In genomic region chr5:62211405-62211804, GRCh38 we compare ENCODE assay signal across 28 cellular contexts.
"Had no signal": no experiment of that assay in that cellular context is flagged by ENCODE, and none has a peak within 500 bp of the region (broad histone marks: within the 10 kb centered on the region; RNA-seq: fewer than 3 reads in every experiment).

No MANE protein-coding gene starts in this region.

- H3K9me3 Mint-ChIP-seq: naive B cell; natural killer cell treated with Interleukin-12 subunit alpha and Interleukin-12 subunit beta and Interleukin-15 and Interleukin-18, amount 100 ng/mL, for 72 hours; neural crest cell; stimulated activated effector memory CD8-positive, alpha-beta T cell treated with anti-CD3 and anti-CD28 coated beads, Interleukin-12 subunit alpha, Interleukin-12 subunit beta, amount 100 ng/mL, for 72 hours; stimulated activated naive CD8-positive, alpha-beta T cell treated with anti-CD3 and anti-CD28 coated beads, Interleukin-15, Interleukin-2, amounts not matched to agents 100 ng/mL and 50 ng/mL, for 24 hours had no signal

- DNase-seq: islet precursor cell; left ventricle myocardium inferior; mesendoderm; naive B cell; nucleus accumbens; pancreas; posterior cingulate gyrus; retina; right cardiac atrium; sigmoid colon; small intestine; spleen; stimulated activated CD4-positive, alpha-beta T cell treated with anti-CD3 and anti-CD28 coated beads, Interleukin-4, amount 100 ng/mL, for 24 hours; stimulated activated naive CD4-positive, alpha-beta T cell; tibial artery; trophoblast cell; upper lobe of right lung had no signal

- H3K4me1 Mint-ChIP-seq: mesothelial cell of epicardium, naive B cell, neural crest cell had no signal

- H3K36me3 Mint-ChIP-seq: mesothelial cell of epicardium; naive B cell; natural killer cell treated with Interleukin-12 subunit alpha and Interleukin-12 subunit beta and Interleukin-15 and Interleukin-18, amount 100 ng/mL, for 72 hours; stimulated activated effector memory CD8-positive, alpha-beta T cell treated with anti-CD3 and anti-CD28 coated beads, Interleukin-12 subunit alpha, Interleukin-12 subunit beta, amount 100 ng/mL, for 72 hours had no signal

- H3K4me3 ChIP-seq: hepatocyte, left ventricle myocardium inferior, lung, pancreas, prostate gland, sigmoid colon, spleen, suprapubic skin, thoracic aorta, tibial artery, upper lobe of right lung had no signal

- FAIRE-seq: pancreas, small intestine, urothelium cell line had no signal

- H3K9me3 ChIP-seq: left ventricle myocardium inferior, pancreas, prostate gland, sigmoid colon, spleen, suprapubic skin, thoracic aorta, tibial artery, upper lobe of right lung had no signal

- H3K4me1 ChIP-seq: left ventricle myocardium inferior, pancreas, prostate gland, sigmoid colon, spleen, suprapubic skin, tibial artery, upper lobe of right lung had no signal

- H3K27ac ChIP-seq: hepatocyte, left ventricle myocardium inferior, pancreas, prostate gland, sigmoid colon, spleen, suprapubic skin, thoracic aorta, tibial artery, upper lobe of right lung had no signal

- H3K36me3 ChIP-seq: left ventricle myocardium inferior, pancreas, prostate gland, sigmoid colon, spleen, suprapubic skin, thoracic aorta, tibial artery, upper lobe of right lung had no signal

- H3K79me2 ChIP-seq: hepatocyte had no signal

- H3K4me3 Mint-ChIP-seq: mesothelial cell of epicardium; naive B cell; natural killer cell treated with Interleukin-12 subunit alpha and Interleukin-12 subunit beta and Interleukin-15 and Interleukin-18, amount 100 ng/mL, for 72 hours; neural crest cell; stimulated activated effector memory CD8-positive, alpha-beta T cell treated with anti-CD3 and anti-CD28 coated beads, Interleukin-12 subunit alpha, Interleukin-12 subunit beta, amount 100 ng/mL, for 72 hours; stimulated activated naive CD8-positive, alpha-beta T cell treated with anti-CD3 and anti-CD28 coated beads, Interleukin-15, Interleukin-2, amounts not matched to agents 100 ng/mL and 50 ng/mL, for 24 hours had no signal

- H2AFZ ChIP-seq: hepatocyte had no signal

- H3K27me3 ChIP-seq: hepatocyte, sigmoid colon, upper lobe of right lung had no signal

- H3K27ac Mint-ChIP-seq: mesothelial cell of epicardium; naive B cell; natural killer cell treated with Interleukin-12 subunit alpha and Interleukin-12 subunit beta and Interleukin-15 and Interleukin-18, amount 100 ng/mL, for 72 hours; stimulated activated effector memory CD8-positive, alpha-beta T cell treated with anti-CD3 and anti-CD28 coated beads, Interleukin-12 subunit alpha, Interleukin-12 subunit beta, amount 100 ng/mL, for 72 hours; stimulated activated naive CD8-positive, alpha-beta T cell treated with anti-CD3 and anti-CD28 coated beads, Interleukin-15, Interleukin-2, amounts not matched to agents 100 ng/mL and 50 ng/mL, for 24 hours had no signal

- H3K4me2 ChIP-seq: hepatocyte had no signal

- ATAC-seq: natural killer cell treated with Interleukin-12 subunit alpha and Interleukin-12 subunit beta and Interleukin-15 and Interleukin-18, amount 100 ng/mL, for 72 hours; pancreas; right cardiac atrium; stimulated activated effector memory CD8-positive, alpha-beta T cell treated with anti-CD3 and anti-CD28 coated beads, Interleukin-12 subunit alpha, Interleukin-12 subunit beta, amount 100 ng/mL, for 72 hours; upper lobe of right lung had no signal
